In the genomic region with DNA sequence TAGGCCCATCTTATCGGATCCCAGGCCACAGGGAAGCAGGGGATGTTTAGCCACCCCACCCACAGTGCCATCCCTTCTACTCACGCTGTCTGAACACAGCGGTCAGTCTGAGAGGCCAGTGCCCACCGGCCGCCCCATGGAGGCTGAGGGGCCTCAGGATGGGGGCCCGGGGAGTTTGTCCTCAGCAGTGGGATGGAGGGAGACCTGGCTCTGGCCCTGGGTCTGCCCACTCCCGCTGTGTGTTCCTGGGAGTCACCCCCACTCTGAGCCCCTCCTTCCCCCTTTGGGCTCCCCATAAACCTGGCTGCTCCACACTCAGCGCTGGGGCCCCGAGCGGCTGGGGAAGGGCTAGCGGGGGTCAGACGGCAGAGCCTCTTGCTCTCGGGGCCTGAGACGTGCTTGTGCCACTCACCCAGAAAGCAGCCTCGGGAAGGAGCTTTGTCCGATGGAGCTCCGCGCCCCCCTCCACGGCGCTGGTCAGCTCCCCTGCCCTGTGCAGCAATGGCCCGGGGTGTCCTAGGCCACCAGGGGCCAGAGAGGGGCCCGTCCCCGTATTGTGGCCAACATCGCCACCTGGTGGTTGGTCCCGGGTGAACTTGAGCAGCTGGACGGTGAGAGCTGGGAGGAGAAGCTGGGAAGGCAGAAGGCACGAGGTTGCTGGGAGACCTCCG, we compare ENCODE assay signal across 8 cellular contexts. TPM values are rescaled to one million over a fixed set of nuclear protein-coding genes. Genes with fewer than 3 reads are reported as not detected.
A peak's percentile ranks its signal among the peaks of the same experiment; 100 is the strongest.
DNase-seq lines count a peak whose midpoint lies in the region; ATAC-seq and TF ChIP-seq lines count a peak whose summit lies in the region.

No MANE protein-coding gene starts in this region.

- no peak overlapping the region for H3K27ac ChIP-seq in upper lobe of left lung

- peaks cover 0 to 9% (median 4%) of the 10 kb centered on the region in 4 donors for H3K4me1 ChIP-seq in upper lobe of left lung

- H3K9me3 ChIP-seq in upper lobe of left lung = no peaks in the 10 kb centered on the region

- ATAC-seq in upper lobe of left lung (ENCODE audit: low FRiP score in 2 of 2) = peak; percentile 26 to 87
- ATAC-seq in HG02885 (IDR thresholded peaks at IDR 0.05; ENCODE audit: poor library complexity, unreplicated experiment) = no peak

- H3K27me3 ChIP-seq in upper lobe of left lung = peaks cover 0 to 11% (median 1%) of the 10 kb centered on the region in 4 donors

- TF ChIP-seq CTCF in WI38 (IDR thresholded peaks at IDR 0.05; ENCODE audit: low read depth, low read length) (peak; percentile 81), epithelial cell of proximal tubule (conservative IDR thresholded peaks at IDR 0.05; ENCODE audit: low read depth, low read length) (peak; percentile 78), upper lobe of left lung (IDR thresholded peaks at IDR 0.05) (peak in 5 of 6 experiments; percentile 40 to 65 (median 59))

- DNase-seq in activated naive CD4-positive, alpha-beta T cell treated with Interleukin-2 at 50 U/mL for 16 hours = peak; percentile 13
- no peak for DNase-seq in activated naive CD4-positive, alpha-beta T cell (lab: John Stamatoyannopoulos, UW)
- peak; percentile 43 for DNase-seq in NCI-H1694 treated with DMSO at 0.1 percent for 48 hours (lab: John Stamatoyannopoulos, UW)
- no peak for DNase-seq in epithelial cell of proximal tubule (ENCODE audit: low read depth)
- peak; percentile 83 for DNase-seq in myocyte (ENCODE audit: low read depth)
- peak; percentile 38 to 82 for DNase-seq in upper lobe of left lung

- no peak for TF ChIP-seq EP300 in upper lobe of left lung (IDR thresholded peaks at IDR 0.05)

- WGBS in upper lobe of left lung, 2 donors = 18 to 42% methylated on average over 8 to 23 of the region's 28 CpGs

- no peak for TF ChIP-seq POLR2A in upper lobe of left lung (IDR thresholded peaks at IDR 0.05)

- H3K36me3 ChIP-seq in upper lobe of left lung = no peaks in the 10 kb centered on the region

- no peak overlapping the region for H3K4me3 ChIP-seq in WI38 (ENCODE audit: low read depth, low read length)
- H3K4me3 ChIP-seq in epithelial cell of proximal tubule (ENCODE audit: low read depth, low read length) = no peak overlapping the region
- H3K4me3 ChIP-seq in upper lobe of left lung = no peak overlapping the region

RNA-seq across cellular contexts. Expression of gene LAMC3, which starts 10.9 kb away (rescaled TPM):
- total RNA-seq in epithelial cell of proximal tubule = 0.14 and 0.29 TPM in 2 replicates
- 0.03 and 0.26 TPM in 2 replicates for total RNA-seq in myocyte
- polyA plus RNA-seq in myocyte (2012) = 0.33 TPM
- total RNA-seq in upper lobe of left lung = 10 to 100 TPM in 5 of 6 donors, 1 to 10 TPM in 1; 6.7 to 56.0 (median 19.5) TPM

RNA-seq across cellular contexts. Expression of gene FIBCD1, which starts 59.0 kb away (rescaled TPM):
- total RNA-seq in epithelial cell of proximal tubule = 0.29 TPM in 1 of 2 replicates, not detected in the other
- total RNA-seq in myocyte = 0.36 and 0.48 TPM in 2 replicates
- polyA plus RNA-seq in myocyte (2012) = 16.0 TPM
- 10 to 100 TPM in 2 of 6 donors, 1 to 10 TPM in 3, under 1 TPM in 1; 0.30 to 15.8 (median 4.1) TPM for total RNA-seq in upper lobe of left lung

Comparison
In these comparisons a context has a peak if more than half of its experiments do, and no peak if none do; other contexts are left out.
1. DNase-seq: peak in activated naive CD4-positive, alpha-beta T cell treated with Interleukin-2 at 50 U/mL for 16 hours (single experiment), NCI-H1694 treated with DMSO at 0.1 percent for 48 hours (single experiment), myocyte (single experiment) and upper lobe of left lung (2 of 2); none in activated naive CD4-positive, alpha-beta T cell (0 of 4) and epithelial cell of proximal tubule (single experiment).
2. Peak in every context shown above with its lines, with median percentiles within 50 percentile points of each other: CTCF ChIP-seq.